In genomic region chr12:108270035-108270840, GRCh38 we compare ENCODE assay signal across 1 cellular context.
TF ChIP-seq lines count a peak whose summit lies in the region.

No MANE protein-coding gene starts in this region.

TF ChIP-seq in WTC11, 78 proteins besides CTCF, POLR2A, EP300 and RAD21 (continued from another document):
- TF ChIP-seq AFF4 (CRISPR knock-in tag; IDR thresholded peaks at IDR 0.05; ENCODE audit: borderline replicate concordance) (no peak), HMGXB4 (CRISPR knock-in tag; IDR thresholded peaks at IDR 0.05) (no peak), JAZF1 (CRISPR knock-in tag; IDR thresholded peaks at IDR 0.05) (no peak), FOXK1 (CRISPR knock-in tag; IDR thresholded peaks at IDR 0.05) (no peak), CBFB (CRISPR knock-in tag; IDR thresholded peaks at IDR 0.05; ENCODE audit: low read depth) (no peak), NR1H2 (CRISPR knock-in tag; IDR thresholded peaks at IDR 0.05) (no peak), ZNF425 (CRISPR knock-in tag; conservative IDR thresholded peaks at IDR 0.05) (no peak)
TF ChIP-seq in WTC11: peak in this region for 0.
